In genomic region chr17:76562734-76563148, GRCh38 we compare ENCODE assay signal across 1 cellular context.
A peak's percentile ranks its signal among the peaks of the same experiment; 100 is the strongest.
TF ChIP-seq lines count a peak whose summit lies in the region.

No MANE protein-coding gene starts in this region.

TF ChIP-seq in SK-N-SH, 30 proteins besides CTCF, POLR2A, EP300 and RAD21 (continued from another document):
- TF ChIP-seq USF1 (IDR thresholded peaks at IDR 0.05; ENCODE audit: borderline replicate concordance, low read depth) (peak; percentile 30; the same call in 1 of the 2 replicates), TAF1 (IDR thresholded peaks at IDR 0.05; ENCODE audit: borderline replicate concordance, low read depth, low read length) (no peak), TCF12 (IDR thresholded peaks at IDR 0.05) (peak; percentile 85), RXRA (IDR thresholded peaks at IDR 0.05; ENCODE audit: borderline replicate concordance, low read depth) (peak; percentile 62; the same call in 1 of the 2 replicates), GATA2 (CRISPR knock-in tag; IDR thresholded peaks at IDR 0.05) (no peak), RCOR1 (IDR thresholded peaks at IDR 0.05; ENCODE audit: low read length) (no peak), YY1 (IDR thresholded peaks at IDR 0.05; ENCODE audit: low read depth) (0 out of 2 replicates have a peak, but pooled peaks have one; percentile 38), FOXJ3 (CRISPR knock-in tag; IDR thresholded peaks at IDR 0.05) (no peak)
- TF ChIP-seq, protein P1, sequence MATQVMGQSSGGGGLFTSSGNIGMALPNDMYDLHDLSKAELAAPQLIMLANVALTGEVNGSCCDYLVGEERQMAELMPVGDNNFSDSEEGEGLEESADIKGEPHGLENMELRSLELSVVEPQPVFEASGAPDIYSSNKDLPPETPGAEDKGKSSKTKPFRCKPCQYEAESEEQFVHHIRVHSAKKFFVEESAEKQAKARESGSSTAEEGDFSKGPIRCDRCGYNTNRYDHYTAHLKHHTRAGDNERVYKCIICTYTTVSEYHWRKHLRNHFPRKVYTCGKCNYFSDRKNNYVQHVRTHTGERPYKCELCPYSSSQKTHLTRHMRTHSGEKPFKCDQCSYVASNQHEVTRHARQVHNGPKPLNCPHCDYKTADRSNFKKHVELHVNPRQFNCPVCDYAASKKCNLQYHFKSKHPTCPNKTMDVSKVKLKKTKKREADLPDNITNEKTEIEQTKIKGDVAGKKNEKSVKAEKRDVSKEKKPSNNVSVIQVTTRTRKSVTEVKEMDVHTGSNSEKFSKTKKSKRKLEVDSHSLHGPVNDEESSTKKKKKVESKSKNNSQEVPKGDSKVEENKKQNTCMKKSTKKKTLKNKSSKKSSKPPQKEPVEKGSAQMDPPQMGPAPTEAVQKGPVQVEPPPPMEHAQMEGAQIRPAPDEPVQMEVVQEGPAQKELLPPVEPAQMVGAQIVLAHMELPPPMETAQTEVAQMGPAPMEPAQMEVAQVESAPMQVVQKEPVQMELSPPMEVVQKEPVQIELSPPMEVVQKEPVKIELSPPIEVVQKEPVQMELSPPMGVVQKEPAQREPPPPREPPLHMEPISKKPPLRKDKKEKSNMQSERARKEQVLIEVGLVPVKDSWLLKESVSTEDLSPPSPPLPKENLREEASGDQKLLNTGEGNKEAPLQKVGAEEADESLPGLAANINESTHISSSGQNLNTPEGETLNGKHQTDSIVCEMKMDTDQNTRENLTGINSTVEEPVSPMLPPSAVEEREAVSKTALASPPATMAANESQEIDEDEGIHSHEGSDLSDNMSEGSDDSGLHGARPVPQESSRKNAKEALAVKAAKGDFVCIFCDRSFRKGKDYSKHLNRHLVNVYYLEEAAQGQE (IDR thresholded peaks at IDR 0.05; ENCODE audit: low read depth, low read length): peak; percentile 52; the same call in 1 of the 2 replicates
